Comparison of ENCODE assay signal across 17 cellular contexts in the genomic region with DNA sequence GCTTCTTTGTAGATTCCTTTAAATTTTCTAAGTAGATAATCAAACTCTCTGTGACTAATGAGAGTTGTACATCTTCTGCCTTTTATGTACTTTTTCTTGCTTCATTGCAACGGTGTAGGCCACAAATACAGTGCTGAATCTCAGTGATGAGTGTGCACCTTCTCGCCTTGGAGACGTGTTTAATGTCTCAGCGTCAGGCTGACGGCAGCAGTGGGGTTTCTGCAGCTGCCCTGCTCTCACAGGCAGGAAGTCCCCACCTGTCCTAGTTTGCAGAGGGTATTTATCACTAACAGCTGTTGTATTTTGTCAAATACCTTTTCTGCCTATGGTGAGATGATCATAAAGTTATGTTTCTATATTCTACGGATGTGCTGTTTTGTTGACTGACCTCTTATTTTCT.
DNase-seq lines count a peak whose midpoint lies in the region; ATAC-seq lines count a peak whose summit lies in the region.
"Had no signal": no experiment of that assay in that cellular context is flagged by ENCODE, and none has a peak within 500 bp of the region (broad histone marks: within the 10 kb centered on the region; RNA-seq: fewer than 3 reads in every experiment).

No MANE protein-coding gene starts in this region.

- ATAC-seq in effector memory CD8-positive, alpha-beta T cell (replicated peaks), result peak; percentile 46
- ATAC-seq in HG03159 (IDR thresholded peaks at IDR 0.05; ENCODE audit: unreplicated experiment), result no peak
- ATAC-seq: K562; naive thymus-derived CD4-positive, alpha-beta T cell had no signal

- no peaks in the 10 kb centered on the region for H3K4me1 Mint-ChIP-seq in effector memory CD8-positive, alpha-beta T cell (ENCODE audit: low read depth in 2 of 2)
- H3K4me1 Mint-ChIP-seq: activated naive CD8-positive, alpha-beta T cell treated with anti-CD3 and anti-CD28 coated beads, Interleukin-2, amount 10 ng/mL, durations not matched to agents 7 days and 5 days; CD8-positive, alpha-beta memory T cell had no signal

- no peak overlapping the region for H3K27ac Mint-ChIP-seq in effector memory CD8-positive, alpha-beta T cell
- H3K27ac Mint-ChIP-seq: activated naive CD8-positive, alpha-beta T cell treated with anti-CD3 and anti-CD28 coated beads, Interleukin-2, amount 10 ng/mL, durations not matched to agents 7 days and 5 days; brain had no signal

- H3K9me3 Mint-ChIP-seq in effector memory CD8-positive, alpha-beta T cell, result no peaks in the 10 kb centered on the region
- H3K9me3 Mint-ChIP-seq: brain; CD8-positive, alpha-beta memory T cell had no signal

- H3K27me3 Mint-ChIP-seq in effector memory CD8-positive, alpha-beta T cell, result no peaks in the 10 kb centered on the region

- H3K4me3 Mint-ChIP-seq in effector memory CD8-positive, alpha-beta T cell, result no peak overlapping the region
- H3K4me3 Mint-ChIP-seq: activated naive CD8-positive, alpha-beta T cell treated with anti-CD3 and anti-CD28 coated beads, Interleukin-2, amount 10 ng/mL, durations not matched to agents 7 days and 5 days; brain; CD8-positive, alpha-beta memory T cell; naive thymus-derived CD4-positive, alpha-beta T cell had no signal

- no peaks in the 10 kb centered on the region for H3K36me3 Mint-ChIP-seq in effector memory CD8-positive, alpha-beta T cell (ENCODE audit: insufficient read depth)
- H3K36me3 Mint-ChIP-seq: activated naive CD8-positive, alpha-beta T cell treated with anti-CD3 and anti-CD28 coated beads, Interleukin-2, amount 10 ng/mL, durations not matched to agents 7 days and 5 days; brain; CD8-positive, alpha-beta memory T cell; naive thymus-derived CD4-positive, alpha-beta T cell had no signal

- peak; percentile 65 for DNase-seq in COR-L47 (lab: John Stamatoyannopoulos, UW)
- peak; percentile 51 for DNase-seq in NCI-H1105 (lab: John Stamatoyannopoulos, UW)
- DNase-seq in NCI-H2171 treated with DMSO at 0.1 percent for 48 hours (lab: John Stamatoyannopoulos, UW), result peak; percentile 26
- DNase-seq in effector memory CD8-positive, alpha-beta T cell, result no peak
- DNase-seq in T-helper 2 cell, result no peak
- DNase-seq in NCI-H2107 treated with DMSO at 0.1 percent for 48 hours (lab: John Stamatoyannopoulos, UW; ENCODE audit: unreplicated experiment), result no peak
- no peak for DNase-seq in DMS 273 treated with DMSO at 0.1 percent for 48 hours (lab: John Stamatoyannopoulos, UW)
- DNase-seq: activated naive CD8-positive, alpha-beta T cell treated with anti-CD3 and anti-CD28 coated beads, Interleukin-2, amount 10 ng/mL, durations not matched to agents 7 days and 5 days; activated T-cell treated with anti-CD3 and anti-CD28 coated beads for 4 hours; colonic mucosa; mammary epithelial cell; SW 1271 had no signal

Comparison
In these comparisons a context has a peak if more than half of its experiments do, and no peak if none do; other contexts are left out.
1. DNase-seq: peak in COR-L47 (single experiment), NCI-H1105 (single experiment) and NCI-H2171 treated with DMSO at 0.1 percent for 48 hours (single experiment); none in effector memory CD8-positive, alpha-beta T cell (0 of 3), T-helper 2 cell (0 of 5), NCI-H2107 treated with DMSO at 0.1 percent for 48 hours (single experiment) and DMS 273 treated with DMSO at 0.1 percent for 48 hours (single experiment).